ENCODE assay signal across 38 cellular contexts in genomic region chr4:95398217-95398616, GRCh38.
"Had no signal": no experiment of that assay in that cellular context is flagged by ENCODE, and none has a peak within 500 bp of the region (broad histone marks: within the 10 kb centered on the region; RNA-seq: fewer than 3 reads in every experiment).

No MANE protein-coding gene starts in this region.

- DNase-seq: activated B cell treated with CpG ODN at 0.5 μM for 24 hours; activated CD4-positive, alpha-beta memory T cell treated with anti-CD3 and anti-CD28 coated beads for 36 hours; activated CD4-positive, alpha-beta T cell treated with anti-CD3 and anti-CD28 coated beads for 4 hours; activated CD4-positive, alpha-beta T cell treated with anti-CD3 and anti-CD28 coated beads, Interleukin-2, amount 10 ng/mL, durations not matched to agents 24 days and 14 days; activated CD4-positive, alpha-beta T cell treated with anti-CD3 and anti-CD28 coated beads, Interleukin-2, amount 50 U/mL, for 1 hour; activated CD4-positive, alpha-beta T cell treated with anti-CD3 and anti-CD28 coated beads, Interleukin-2, amount 50 U/mL, for 4 hours; activated CD4-positive, CD25-positive, alpha-beta regulatory T cell treated with anti-CD3 and anti-CD28 coated beads, Interleukin-2, amount 50 U/mL, for 72 hours; activated CD8-positive, alpha-beta memory T cell treated with anti-CD3 and anti-CD28 coated beads, Interleukin-2, amount 50 U/mL, for 4 hours; activated CD8-positive, alpha-beta T cell treated with anti-CD3 and anti-CD28 coated beads for 36 hours; activated effector memory CD4-positive, alpha-beta T cell treated with Interleukin-2 at 50 U/mL for 16 hours; activated gamma-delta T cell; activated naive CD4-positive, alpha-beta T cell treated with anti-CD3 and anti-CD28 coated beads, Interleukin-2, amount 10 ng/mL, durations not matched to agents 7 days and 5 days; activated naive CD4-positive, alpha-beta T cell treated with Interleukin-2 at 50 U/mL for 16 hours; activated naive CD8-positive, alpha-beta T cell treated with anti-CD3 and anti-CD28 coated beads, Interleukin-2, amount 10 ng/mL, durations not matched to agents 7 days and 5 days; activated naive CD8-positive, alpha-beta T cell treated with anti-CD3 and anti-CD28 coated beads, Interleukin-2, amount 50 U/mL, for 24 hours; activated T-cell treated with anti-CD3 and anti-CD28 coated beads for 4 hours; activated T-cell treated with anti-CD3 and anti-CD28 coated beads, Interleukin-2, amount 50 U/mL, for 1 hour; activated T-cell treated with anti-CD3 and anti-CD28 coated beads, Interleukin-2, amount 50 U/mL, for 4 hours; activated T-cell treated with anti-CD3 and anti-CD28 coated beads, Interleukin-2, amount 50 U/mL, for 72 hours; amygdala; anterior cingulate cortex; caudate nucleus; cerebellar nuclear complex; T-helper 1 cell; T-helper 2 cell; T-helper 9 cell had no signal

- FAIRE-seq: bronchial epithelial cell, TTC549 had no signal

- H3K36me3 ChIP-seq: ascending aorta, cardiac muscle cell had no signal

- H3K27ac Mint-ChIP-seq: activated B cell treated with CpG ODN at 0.5 μM for 24 hours; activated CD4-positive, alpha-beta memory T cell treated with anti-CD3 and anti-CD28 coated beads for 36 hours; activated CD4-positive, alpha-beta T cell treated with anti-CD3 and anti-CD28 coated beads, Interleukin-2, amount 10 ng/mL, durations not matched to agents 24 days and 14 days; activated CD8-positive, alpha-beta T cell treated with anti-CD3 and anti-CD28 coated beads for 36 hours; activated naive CD4-positive, alpha-beta T cell treated with anti-CD3 and anti-CD28 coated beads, Interleukin-2, amount 10 ng/mL, durations not matched to agents 7 days and 5 days; activated naive CD4-positive, alpha-beta T cell treated with anti-CD3 and anti-CD28 coated beads, Interleukin-2, amount 50 U/mL, for 24 hours; activated naive CD8-positive, alpha-beta T cell; activated naive CD8-positive, alpha-beta T cell treated with anti-CD3 and anti-CD28 coated beads, Interleukin-2, amount 10 ng/mL, durations not matched to agents 7 days and 5 days; activated naive CD8-positive, alpha-beta T cell treated with anti-CD3 and anti-CD28 coated beads, Interleukin-2, amount 50 U/mL, for 24 hours; activated T-cell treated with anti-CD3 and anti-CD28 coated beads, Interleukin-2, amount 50 U/mL, for 72 hours; activated T-helper 2 cell treated with anti-CD3 and anti-CD28 coated beads, Interferon-gamma antibody, Interleukin-2, Interleukin-4, amounts not matched to agents 10 μg/mL and 5 μg/mL and 100 μg/mL, durations not matched to agents 14 hours and 24 hours and 36 hours; brain; T-helper 1 cell treated with Interleukin-12 subunit alpha and Interleukin-12 subunit beta and Interleukin-4 antibody, amounts not matched to agents 30 μg/mL and 1 μg/mL, for 36 hours; T-helper 2 cell treated with Interferon-gamma antibody and Interleukin-4, amounts not matched to agents 5 μg/mL and 100 μg/mL, for 36 hours had no signal

- H3K27ac ChIP-seq: ascending aorta, cardiac muscle cell, VCaP had no signal

- H3K4me3 Mint-ChIP-seq: activated B cell treated with CpG ODN at 0.5 μM for 24 hours; activated CD4-positive, alpha-beta memory T cell treated with anti-CD3 and anti-CD28 coated beads for 36 hours; activated CD4-positive, alpha-beta T cell treated with anti-CD3 and anti-CD28 coated beads, Interleukin-2, amount 10 ng/mL, durations not matched to agents 24 days and 14 days; activated CD8-positive, alpha-beta T cell treated with anti-CD3 and anti-CD28 coated beads for 36 hours; activated naive CD4-positive, alpha-beta T cell treated with anti-CD3 and anti-CD28 coated beads, Interleukin-2, amount 10 ng/mL, durations not matched to agents 7 days and 5 days; activated naive CD4-positive, alpha-beta T cell treated with anti-CD3 and anti-CD28 coated beads, Interleukin-2, amount 50 U/mL, for 24 hours; activated naive CD8-positive, alpha-beta T cell; activated naive CD8-positive, alpha-beta T cell treated with anti-CD3 and anti-CD28 coated beads, Interleukin-2, amount 10 ng/mL, durations not matched to agents 7 days and 5 days; activated naive CD8-positive, alpha-beta T cell treated with anti-CD3 and anti-CD28 coated beads, Interleukin-2, amount 50 U/mL, for 24 hours; activated T-cell treated with anti-CD3 and anti-CD28 coated beads, Interleukin-2, amount 50 U/mL, for 4 hours; activated T-cell treated with anti-CD3 and anti-CD28 coated beads, Interleukin-2, amount 50 U/mL, for 72 hours; brain; central memory CD8-positive, alpha-beta T cell; T-helper 1 cell treated with Interleukin-12 subunit alpha and Interleukin-12 subunit beta and Interleukin-4 antibody, amounts not matched to agents 30 μg/mL and 1 μg/mL, for 36 hours; T-helper 2 cell treated with Interferon-gamma antibody and Interleukin-4, amounts not matched to agents 5 μg/mL and 100 μg/mL, for 36 hours had no signal

- H3K36me3 Mint-ChIP-seq: activated CD4-positive, alpha-beta memory T cell treated with anti-CD3 and anti-CD28 coated beads for 36 hours; activated naive CD4-positive, alpha-beta T cell treated with anti-CD3 and anti-CD28 coated beads, Interleukin-2, amount 10 ng/mL, durations not matched to agents 7 days and 5 days; activated naive CD4-positive, alpha-beta T cell treated with anti-CD3 and anti-CD28 coated beads, Interleukin-2, amount 50 U/mL, for 24 hours; activated naive CD8-positive, alpha-beta T cell; activated naive CD8-positive, alpha-beta T cell treated with anti-CD3 and anti-CD28 coated beads, Interleukin-2, amount 10 ng/mL, durations not matched to agents 7 days and 5 days; brain had no signal

- H3K4me1 Mint-ChIP-seq: activated B cell treated with CpG ODN at 0.5 μM for 24 hours; activated CD4-positive, alpha-beta T cell treated with anti-CD3 and anti-CD28 coated beads, Interleukin-2, amount 10 ng/mL, durations not matched to agents 24 days and 14 days; activated naive CD4-positive, alpha-beta T cell treated with anti-CD3 and anti-CD28 coated beads, Interleukin-2, amount 10 ng/mL, durations not matched to agents 7 days and 5 days; activated naive CD4-positive, alpha-beta T cell treated with anti-CD3 and anti-CD28 coated beads, Interleukin-2, amount 50 U/mL, for 24 hours; activated naive CD8-positive, alpha-beta T cell treated with anti-CD3 and anti-CD28 coated beads, Interleukin-2, amount 10 ng/mL, durations not matched to agents 7 days and 5 days; activated naive CD8-positive, alpha-beta T cell treated with anti-CD3 and anti-CD28 coated beads, Interleukin-2, amount 50 U/mL, for 24 hours; central memory CD8-positive, alpha-beta T cell had no signal

- H3K27me3 Mint-ChIP-seq: activated B cell treated with CpG ODN at 0.5 μM for 24 hours; activated CD4-positive, alpha-beta T cell treated with anti-CD3 and anti-CD28 coated beads, Interleukin-2, amount 10 ng/mL, durations not matched to agents 24 days and 14 days; activated CD8-positive, alpha-beta T cell treated with anti-CD3 and anti-CD28 coated beads for 36 hours; activated naive CD4-positive, alpha-beta T cell treated with anti-CD3 and anti-CD28 coated beads, Interleukin-2, amount 10 ng/mL, durations not matched to agents 7 days and 5 days; activated naive CD4-positive, alpha-beta T cell treated with anti-CD3 and anti-CD28 coated beads, Interleukin-2, amount 50 U/mL, for 24 hours; activated naive CD8-positive, alpha-beta T cell; activated naive CD8-positive, alpha-beta T cell treated with anti-CD3 and anti-CD28 coated beads, Interleukin-2, amount 10 ng/mL, durations not matched to agents 7 days and 5 days; activated naive CD8-positive, alpha-beta T cell treated with anti-CD3 and anti-CD28 coated beads, Interleukin-2, amount 50 U/mL, for 24 hours; central memory CD8-positive, alpha-beta T cell had no signal

- H3K27me3 ChIP-seq: ascending aorta, cardiac muscle cell had no signal

- H3K9me3 ChIP-seq: ascending aorta had no signal

- H3K9me3 Mint-ChIP-seq: activated CD4-positive, alpha-beta memory T cell treated with anti-CD3 and anti-CD28 coated beads for 36 hours; activated CD4-positive, alpha-beta T cell treated with anti-CD3 and anti-CD28 coated beads, Interleukin-2, amount 10 ng/mL, durations not matched to agents 24 days and 14 days; activated CD8-positive, alpha-beta T cell treated with anti-CD3 and anti-CD28 coated beads for 36 hours; activated naive CD4-positive, alpha-beta T cell treated with anti-CD3 and anti-CD28 coated beads, Interleukin-2, amount 10 ng/mL, durations not matched to agents 7 days and 5 days; activated naive CD4-positive, alpha-beta T cell treated with anti-CD3 and anti-CD28 coated beads, Interleukin-2, amount 50 U/mL, for 24 hours; activated naive CD8-positive, alpha-beta T cell treated with anti-CD3 and anti-CD28 coated beads, Interleukin-2, amount 10 ng/mL, durations not matched to agents 7 days and 5 days; activated naive CD8-positive, alpha-beta T cell treated with anti-CD3 and anti-CD28 coated beads, Interleukin-2, amount 50 U/mL, for 24 hours; activated T-cell treated with anti-CD3 and anti-CD28 coated beads, Interleukin-2, amount 50 U/mL, for 4 hours; activated T-cell treated with anti-CD3 and anti-CD28 coated beads, Interleukin-2, amount 50 U/mL, for 72 hours; activated T-helper 2 cell treated with anti-CD3 and anti-CD28 coated beads, Interferon-gamma antibody, Interleukin-2, Interleukin-4, amounts not matched to agents 10 μg/mL and 5 μg/mL and 100 μg/mL, durations not matched to agents 14 hours and 24 hours and 36 hours; brain; T-helper 1 cell treated with Interleukin-12 subunit alpha and Interleukin-12 subunit beta and Interleukin-4 antibody, amounts not matched to agents 30 μg/mL and 1 μg/mL, for 36 hours; T-helper 2 cell treated with Interferon-gamma antibody and Interleukin-4, amounts not matched to agents 5 μg/mL and 100 μg/mL, for 36 hours had no signal

- ATAC-seq: activated CD8-positive, alpha-beta T cell treated with anti-CD3 and anti-CD28 coated beads for 36 hours; activated naive CD8-positive, alpha-beta T cell treated with anti-CD3 and anti-CD28 coated beads, Interleukin-2, amount 50 U/mL, for 24 hours; activated T-cell treated with anti-CD3 and anti-CD28 coated beads, Interleukin-2, amount 50 U/mL, for 4 hours; activated T-cell treated with anti-CD3 and anti-CD28 coated beads, Interleukin-2, amount 50 U/mL, for 72 hours had no signal

- H3K4me3 ChIP-seq: ascending aorta, cardiac muscle cell had no signal
